ENCODE assay signal across 7 cellular contexts in the genomic region with DNA sequence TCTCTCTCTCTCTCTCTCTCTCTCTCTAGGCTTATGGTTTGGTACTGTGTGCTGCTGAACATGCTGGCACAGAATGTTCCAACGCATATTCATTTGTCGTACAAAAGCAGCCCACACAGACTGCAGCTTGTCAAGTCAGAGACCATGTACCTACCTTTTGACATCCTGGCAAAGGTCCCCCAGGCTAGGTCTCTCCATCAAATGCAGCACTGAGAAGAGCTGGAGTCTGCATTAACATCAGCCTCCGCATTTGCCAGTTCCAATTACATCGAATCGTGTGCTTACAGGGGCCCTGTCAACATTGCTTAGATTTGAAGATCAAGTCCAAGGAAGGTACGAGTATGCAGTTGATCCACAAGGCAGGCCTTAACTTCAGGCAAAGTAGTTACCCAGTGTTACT.
"Had no signal": no experiment of that assay in that cellular context is flagged by ENCODE, and none has a peak within 500 bp of the region (broad histone marks: within the 10 kb centered on the region; RNA-seq: fewer than 3 reads in every experiment).

No MANE protein-coding gene starts in this region.

- H3K4me3 ChIP-seq: GM23248, K562 had no signal

- H3K27ac ChIP-seq: GM23248, HL-60 had no signal

- ATAC-seq: HepG2, K562 had no signal

- DNase-seq: GM23248, GOT3, H7, HCEC 1CT had no signal
